Comparison of ENCODE assay signal across 8 cellular contexts in the genomic region with DNA sequence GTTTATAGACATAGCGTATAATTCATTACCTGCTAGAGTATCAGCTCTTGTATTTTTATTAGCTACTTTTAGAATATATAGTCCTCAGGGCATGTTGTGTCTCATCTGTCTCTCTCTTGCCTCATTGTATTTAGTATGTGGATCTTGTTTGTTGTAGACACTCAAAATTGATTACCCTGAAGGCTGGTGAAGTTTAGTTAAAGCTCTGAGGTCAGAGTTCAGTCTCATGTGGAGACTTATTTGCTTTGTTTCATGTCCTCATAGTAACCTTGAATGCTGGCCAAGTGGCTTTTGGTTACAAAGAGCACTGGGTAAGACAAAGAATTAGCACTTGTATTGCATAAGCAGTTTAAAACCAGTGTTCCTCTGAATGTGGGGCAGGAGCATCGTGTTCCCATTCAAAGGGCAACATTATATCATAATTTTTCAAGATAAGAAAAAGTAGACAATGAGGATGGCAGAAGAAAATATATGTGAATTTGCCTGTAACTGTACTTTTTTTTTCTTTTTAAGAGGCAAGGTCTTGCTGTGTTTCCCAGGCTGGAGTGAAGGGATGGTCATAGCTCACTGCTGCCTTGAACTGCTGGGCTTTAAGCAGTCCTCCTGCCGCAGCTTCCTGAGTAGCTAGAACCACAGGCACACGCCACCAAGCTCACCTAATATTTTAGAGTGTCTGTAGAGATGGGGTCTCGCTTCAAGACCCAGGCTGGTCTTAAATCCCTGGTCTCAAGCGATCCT.
DNase-seq lines count a peak whose midpoint lies in the region; ATAC-seq and TF ChIP-seq lines count a peak whose summit lies in the region.

No MANE protein-coding gene starts in this region.

- H3K27me3 Mint-ChIP-seq in nephron (ENCODE audit: low read depth): no peaks in the 10 kb centered on the region

- TF ChIP-seq CTCF in nephron (IDR thresholded peaks at IDR 0.05; ENCODE audit: unreplicated experiment in 3 of 3) (no peak), coronary artery (IDR thresholded peaks at IDR 0.05) (no peak)

- H3K9me3 ChIP-seq in duodenal mucosa (ENCODE audit: control insufficient read depth in 1 of 2, low read length in 2 of 2): no peaks in the 10 kb centered on the region

- peak overlapping the region; percentile 58 for H3K27ac ChIP-seq in duodenal mucosa (ENCODE audit: low read depth, low read length)
- H3K27ac ChIP-seq in coronary artery: peak overlapping the region in 1 of 2 donors; percentile 63

- H3K36me3 ChIP-seq in duodenal mucosa (ENCODE audit: control insufficient read depth in 1 of 2, insufficient read depth in 2 of 2, low read length in 2 of 2): no peaks in the 10 kb centered on the region

- no peaks in the 10 kb centered on the region for H3K27me3 ChIP-seq in duodenal mucosa (ENCODE audit: control insufficient read depth in 1 of 2, insufficient read depth in 2 of 2, low read length in 2 of 2)

- peak overlapping the region; percentile 35 to 62 (median 58) for H3K27ac Mint-ChIP-seq in nephron

- peak overlapping the region in 1 of 2 donors; percentile 61 for H3K9ac ChIP-seq in duodenal mucosa (ENCODE audit: low read depth in 1 of 2, low read length in 2 of 2)

- no peaks in the 10 kb centered on the region for H3K9me3 Mint-ChIP-seq in nephron

- peak overlapping the region; percentile 75 to 77 for H3K4me3 ChIP-seq in duodenal mucosa (ENCODE audit: low read depth in 1 of 2, low read length in 2 of 2)
- no peak overlapping the region for H3K4me3 ChIP-seq in coronary artery

- ATAC-seq in GM21737 (IDR thresholded peaks at IDR 0.05; ENCODE audit: unreplicated experiment): no peak

- peaks cover 15% of the 10 kb centered on the region for H3K36me3 Mint-ChIP-seq in nephron (ENCODE audit: low read depth)

- H3K4me1 Mint-ChIP-seq in nephron: peaks cover 45% of the 10 kb centered on the region

- DNase-seq in DMS153 (lab: John Stamatoyannopoulos, UW) (peak; percentile 89), NCI-H146 (lab: John Stamatoyannopoulos, UW) (peak; percentile 97), glomerular visceral epithelial cell (ENCODE audit: extremely low spot score) (no peak), coronary artery (ENCODE audit: low spot score) (no peak), SW 1271 (lab: John Stamatoyannopoulos, UW) (no peak)

- peaks cover 21 to 33% of the 10 kb centered on the region in 2 donors for H3K4me1 ChIP-seq in duodenal mucosa (ENCODE audit: control insufficient read depth in 1 of 2, insufficient read depth in 2 of 2, low read length in 2 of 2)

- no peak overlapping the region for H3K4me3 Mint-ChIP-seq in nephron

Comparison
In these comparisons a context has a peak if more than half of its experiments do, and no peak if none do; other contexts are left out.
1. DNase-seq: peak in DMS153 (single experiment) and NCI-H146 (single experiment); none in glomerular visceral epithelial cell (single experiment), coronary artery (single experiment) and SW 1271 (0 of 2).